Comparison of ENCODE assay signal across 8 cellular contexts in the genomic region with DNA sequence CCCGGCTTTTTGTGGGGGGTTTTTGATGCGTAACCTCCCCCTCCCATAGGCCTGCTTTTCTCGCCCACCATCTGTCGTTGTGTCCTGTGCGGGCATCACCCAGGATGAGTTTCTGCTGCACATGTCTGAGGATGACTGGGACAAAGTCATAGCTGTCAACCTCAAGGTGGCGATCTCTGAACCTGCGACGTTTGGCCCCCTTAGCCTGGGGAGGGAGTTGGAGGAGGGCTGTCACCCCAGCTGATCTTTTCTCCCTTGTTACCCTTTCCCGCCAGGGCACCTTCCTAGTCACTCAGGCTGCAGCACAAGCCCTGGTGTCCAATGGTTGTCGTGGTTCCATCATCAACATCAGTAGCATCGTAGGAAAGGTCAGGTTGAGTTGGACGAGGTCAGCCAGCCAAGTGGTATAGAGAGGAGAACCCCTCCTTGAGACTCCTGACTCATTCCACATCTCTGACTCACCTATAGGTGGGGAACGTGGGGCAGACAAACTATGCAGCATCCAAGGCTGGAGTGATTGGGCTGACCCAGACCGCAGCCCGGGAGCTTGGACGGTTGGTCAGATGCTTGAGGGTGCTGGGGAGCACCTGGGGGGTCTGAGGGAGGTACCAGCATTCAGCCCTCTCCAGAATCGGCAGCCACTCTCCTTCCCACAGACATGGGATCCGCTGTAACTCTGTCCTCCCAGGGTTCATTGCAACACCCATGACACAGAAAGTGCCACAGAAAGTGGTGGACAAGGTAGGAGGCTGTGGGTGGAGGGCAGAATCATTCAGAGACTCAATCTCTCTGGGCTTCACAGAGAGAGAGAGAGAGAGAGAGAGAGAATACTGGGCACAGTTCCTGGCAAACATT. TPM values are rescaled to one million over a fixed set of nuclear protein-coding genes. Genes with fewer than 3 reads are reported as not detected.
DNase-seq lines count a peak whose midpoint lies in the region; ATAC-seq and TF ChIP-seq lines count a peak whose summit lies in the region.

No MANE protein-coding gene starts in this region.

- TF ChIP-seq CTCF in Loucy (conservative IDR thresholded peaks at IDR 0.05; ENCODE audit: low read length) (peak; percentile 58), testis (IDR thresholded peaks at IDR 0.05) (no peak)

- peak overlapping the region; percentile 66; the same call in 1 of the 2 replicates for H2AFZ ChIP-seq in Loucy (ENCODE audit: low read length)

- H3K9me3 ChIP-seq in Loucy (ENCODE audit: insufficient read depth, low read depth, low read length) = no peaks in the 10 kb centered on the region
- no peaks in the 10 kb centered on the region for H3K9me3 ChIP-seq in adipocyte (ENCODE audit: control insufficient read depth, low read length)
- no peaks in the 10 kb centered on the region for H3K9me3 ChIP-seq in testis

- intact Hi-C loops in testis (cut with DNase I; ENCODE audit: low total_unique reads) = loop anchor here (10.0 kb wide), 1 partner anchor 109 kb away; the partner anchor contains the start of genes TAPBP and ZBTB22

- H3K4me3 ChIP-seq in Loucy (ENCODE audit: low read length, poor library complexity, severe bottlenecking) (peak overlapping the region; percentile 95), adipocyte (ENCODE audit: low read length) (peak overlapping the region; percentile 84), testis (peak overlapping the region; percentile 58 to 79)

- H3K36me3 ChIP-seq in Loucy (ENCODE audit: insufficient read depth, low read length) = peaks cover 14% of the 10 kb centered on the region; the same call in 1 of the 2 replicates
- H3K36me3 ChIP-seq in adipocyte (ENCODE audit: control insufficient read depth, insufficient read depth, low read length, severe bottlenecking) = peaks cover 37% of the 10 kb centered on the region
- H3K36me3 ChIP-seq in testis (ENCODE audit: low read depth, missing control alignments) = no peaks in the 10 kb centered on the region

- H3K9ac ChIP-seq in Loucy (ENCODE audit: low read depth, low read length, poor library complexity, severe bottlenecking) (peak overlapping the region; percentile 79), adipocyte (ENCODE audit: low read length) (peak overlapping the region; percentile 84)

- H3K79me2 ChIP-seq in Loucy (ENCODE audit: insufficient read depth, low read length) = peaks cover 52% of the 10 kb centered on the region

- DNase-seq in GM04503 (ENCODE audit: low read depth) (peak; percentile 26), adipocyte (ENCODE audit: low read depth) (no peak), kidney tubule cell (ENCODE audit: low spot score) (peak; percentile 87), testis (no peak), anterior cingulate cortex (lab: John Stamatoyannopoulos, UW) (no peak)

- H3K4me2 ChIP-seq in Loucy (ENCODE audit: low read depth, low read length, poor library complexity, severe bottlenecking) = peak overlapping the region; percentile 83

- WGBS in testis, 2 donors = 50 to 55% methylated on average over 18 of the region's 18 CpGs

- 0 out of 2 replicates have a peak, but pooled peaks cover 3% of the 10 kb centered on the region for H3F3A ChIP-seq in Loucy (ENCODE audit: low read depth)

- ATAC-seq in GM19397 (IDR thresholded peaks at IDR 0.05; ENCODE audit: unreplicated experiment) (no peak), GM18498 (IDR thresholded peaks at IDR 0.05; ENCODE audit: unreplicated experiment) (no peak)

- H3K4me1 ChIP-seq in Loucy (ENCODE audit: insufficient read depth, low read length, poor library complexity, severe bottlenecking) = peaks cover 52% of the 10 kb centered on the region
- peaks cover 53% of the 10 kb centered on the region for H3K4me1 ChIP-seq in adipocyte (ENCODE audit: control insufficient read depth, insufficient read depth, low read length)
- H3K4me1 ChIP-seq in testis = peaks cover 39% of the 10 kb centered on the region

- TF ChIP-seq POLR2A in testis (IDR thresholded peaks at IDR 0.05) = no peak

- peaks cover 25% of the 10 kb centered on the region for H4K20me1 ChIP-seq in Loucy (ENCODE audit: insufficient read depth, low read length, poor library complexity, severe bottlenecking)

- peak overlapping the region; percentile 66 to 68 for H3K27ac ChIP-seq in testis

- no peaks in the 10 kb centered on the region for H3K9me2 ChIP-seq in Loucy (replicated peaks; ENCODE audit: low read depth, low read length)

- no peaks in the 10 kb centered on the region for H3K27me3 ChIP-seq in Loucy (ENCODE audit: insufficient read depth, low read length, poor library complexity, severe bottlenecking)
- H3K27me3 ChIP-seq in adipocyte (replicated peaks; ENCODE audit: control insufficient read depth, insufficient read depth, low read length) = no peaks in the 10 kb centered on the region
- no peaks in the 10 kb centered on the region for H3K27me3 ChIP-seq in testis

RNA-seq across cellular contexts. Expression of gene HSD17B8, which starts 0.9 kb away (rescaled TPM):
- 10 to 100 TPM; 25.4 to 26.3 TPM for total RNA-seq in testis
- polyA plus RNA-seq in testis (ENCODE audit: insufficient read depth, low read depth, low replicate concordance) = 11.2 TPM

RNA-seq across cellular contexts. Expression of gene RING1, which starts 2.9 kb away (rescaled TPM):
- total RNA-seq in testis = 10 to 100 TPM; 36.2 to 38.0 TPM
- 60.2 TPM for polyA plus RNA-seq in testis (ENCODE audit: insufficient read depth, low read depth, low replicate concordance)

RNA-seq across cellular contexts. Expression of gene SLC39A7, which starts 4.7 kb away (rescaled TPM):
- 10 to 100 TPM; 79.1 to 85.7 TPM for total RNA-seq in testis
- polyA plus RNA-seq in testis (ENCODE audit: insufficient read depth, low read depth, low replicate concordance) = 87.7 TPM

RNA-seq across cellular contexts. Expression of gene RXRB, which starts 4.9 kb away (rescaled TPM):
- total RNA-seq in testis = 10 to 100 TPM; 42.9 to 47.3 TPM
- polyA plus RNA-seq in testis (ENCODE audit: insufficient read depth, low read depth, low replicate concordance) = 45.2 TPM

RNA-seq across cellular contexts. Expression of gene COL11A2, which starts 13.1 kb away (rescaled TPM):
- 1 to 10 TPM; 8.6 to 8.8 TPM for total RNA-seq in testis
- polyA plus RNA-seq in testis (ENCODE audit: insufficient read depth, low read depth, low replicate concordance) = 8.2 TPM

Comparison
In these comparisons a context has a peak if more than half of its experiments do, and no peak if none do; other contexts are left out.
1. DNase-seq: peak in GM04503 (single experiment) and kidney tubule cell (single experiment); none in adipocyte (single experiment), testis (single experiment) and anterior cingulate cortex (0 of 58).
2. Peak in every context shown above with its lines, with median percentiles within 50 percentile points of each other: H3K4me3 ChIP-seq.